19 cellular contexts compared by ENCODE assay signal in genomic region chr19:36918090-36918489, GRCh38. TPM values are rescaled to one million over a fixed set of nuclear protein-coding genes. Genes with fewer than 3 reads are reported as not detected.
DNase-seq lines count a peak whose midpoint lies in the region; ATAC-seq and TF ChIP-seq lines count a peak whose summit lies in the region.
"Had no signal": no experiment of that assay in that cellular context is flagged by ENCODE, and none has a peak within 500 bp of the region (broad histone marks: within the 10 kb centered on the region; RNA-seq: fewer than 3 reads in every experiment).

No MANE protein-coding gene starts in this region.

- H3K9me3 Mint-ChIP-seq in activated T-cell treated with anti-CD3 and anti-CD28 coated beads, Interleukin-2, amount 50 U/mL, for 4 hours = peaks cover 30% of the 10 kb centered on the region
- H3K9me3 Mint-ChIP-seq in activated naive CD8-positive, alpha-beta T cell treated with anti-CD3 and anti-CD28 coated beads, Interleukin-2, amount 50 U/mL, for 24 hours = peaks cover 46% of the 10 kb centered on the region
- H3K9me3 Mint-ChIP-seq in nephron = peaks cover 59% of the 10 kb centered on the region

- peaks cover 32% of the 10 kb centered on the region for H3K4me1 Mint-ChIP-seq in activated T-cell treated with anti-CD3 and anti-CD28 coated beads, Interleukin-2, amount 50 U/mL, for 4 hours (ENCODE audit: low read depth)
- peaks cover 26% of the 10 kb centered on the region for H3K4me1 Mint-ChIP-seq in activated naive CD8-positive, alpha-beta T cell treated with anti-CD3 and anti-CD28 coated beads, Interleukin-2, amount 50 U/mL, for 24 hours
- H3K4me1 Mint-ChIP-seq in nephron = peaks cover 13% of the 10 kb centered on the region

- ATAC-seq in activated T-cell treated with anti-CD3 and anti-CD28 coated beads, Interleukin-2, amount 50 U/mL, for 4 hours = no peak
- ATAC-seq in activated naive CD8-positive, alpha-beta T cell treated with anti-CD3 and anti-CD28 coated beads, Interleukin-2, amount 50 U/mL, for 24 hours = no peak
- ATAC-seq in Right ventricle myocardium superior (ENCODE audit: poor library complexity) = no peak
- no peak for ATAC-seq in GM21825 (IDR thresholded peaks at IDR 0.05; ENCODE audit: unreplicated experiment)

- H3K9me2 ChIP-seq in PC-9 (ENCODE audit: insufficient read depth) = no peaks in the 10 kb centered on the region

- H3K27ac Mint-ChIP-seq in activated naive CD8-positive, alpha-beta T cell treated with anti-CD3 and anti-CD28 coated beads, Interleukin-2, amount 50 U/mL, for 24 hours = no peak overlapping the region
- no peak overlapping the region for H3K27ac Mint-ChIP-seq in nephron
- H3K27ac Mint-ChIP-seq: H9 had no signal

- H3K4me3 Mint-ChIP-seq in activated T-cell treated with anti-CD3 and anti-CD28 coated beads, Interleukin-2, amount 50 U/mL, for 4 hours = peak overlapping the region; percentile 87
- peak overlapping the region; percentile 95 for H3K4me3 Mint-ChIP-seq in activated naive CD8-positive, alpha-beta T cell treated with anti-CD3 and anti-CD28 coated beads, Interleukin-2, amount 50 U/mL, for 24 hours
- H3K4me3 Mint-ChIP-seq in nephron = peak overlapping the region; percentile 78 to 96 (median 92)

- H3K36me3 Mint-ChIP-seq in activated T-cell treated with anti-CD3 and anti-CD28 coated beads, Interleukin-2, amount 50 U/mL, for 4 hours (ENCODE audit: insufficient read depth) = peaks cover 64% of the 10 kb centered on the region
- peaks cover 79% of the 10 kb centered on the region for H3K36me3 Mint-ChIP-seq in activated naive CD8-positive, alpha-beta T cell treated with anti-CD3 and anti-CD28 coated beads, Interleukin-2, amount 50 U/mL, for 24 hours (ENCODE audit: low read depth)
- peaks cover 93% of the 10 kb centered on the region for H3K36me3 Mint-ChIP-seq in nephron (ENCODE audit: low read depth)

- no peak overlapping the region for H3K27ac ChIP-seq in PC-9
- H3K27ac ChIP-seq: BLaER1 treated with 17β-estradiol and CSF1 and Interleukin-3, amounts not matched to agents 10 nM and 100 nM had no signal

- H3F3A ChIP-seq in PC-9 (ENCODE audit: insufficient read depth, low read depth) = no peaks in the 10 kb centered on the region

- TF ChIP-seq CTCF in PC-9 (conservative IDR thresholded peaks at IDR 0.05) = no peak
- no peak for TF ChIP-seq CTCF in nephron (IDR thresholded peaks at IDR 0.05; ENCODE audit: unreplicated experiment in 3 of 3)

- intact Hi-C loops in PC-9 (cut with micrococcal nuclease; ENCODE audit: unreplicated experiment) = no loop called here
- intact Hi-C loops in Right ventricle myocardium superior (cut with DNase I) = no loop called here

- POLR2A ChIA-PET in PC-9 (lab: Charles Lee; ENCODE audit: unreplicated experiment) = no interaction called here

- peaks cover 7% of the 10 kb centered on the region; the same call in 1 of the 2 replicates for H3K79me2 ChIP-seq in PC-9 (ENCODE audit: low read depth)

- H3K27me3 Mint-ChIP-seq in activated T-cell treated with anti-CD3 and anti-CD28 coated beads, Interleukin-2, amount 50 U/mL, for 4 hours (ENCODE audit: low read depth) = no peaks in the 10 kb centered on the region
- no peaks in the 10 kb centered on the region for H3K27me3 Mint-ChIP-seq in activated naive CD8-positive, alpha-beta T cell treated with anti-CD3 and anti-CD28 coated beads, Interleukin-2, amount 50 U/mL, for 24 hours
- no peaks in the 10 kb centered on the region for H3K27me3 Mint-ChIP-seq in nephron (ENCODE audit: low read depth)

- peaks cover 9% of the 10 kb centered on the region for H3K4me1 ChIP-seq in PC-9 (replicated peaks; ENCODE audit: insufficient read depth)

- BruUV-seq in PC-9 (replicated peaks; lab: Mats Ljungman, UMichigan) = no TSS peak

- H3K9me3 ChIP-seq in PC-9 (ENCODE audit: insufficient read depth, low read depth) = peaks cover 28% of the 10 kb centered on the region

- no peak overlapping the region for H2AFZ ChIP-seq in PC-9

- peaks cover 28% of the 10 kb centered on the region for H3K36me3 ChIP-seq in PC-9 (ENCODE audit: low read depth)

- H3K4me3 ChIP-seq in PC-9 = peak overlapping the region; percentile 80; the same call in 1 of the 2 replicates

- no peaks in the 10 kb centered on the region for H3K27me3 ChIP-seq in PC-9 (ENCODE audit: insufficient read depth, low read depth)
- H3K27me3 ChIP-seq: BLaER1 treated with 17β-estradiol and CSF1 and Interleukin-3, amounts not matched to agents 10 nM and 100 nM had no signal

- CTCF ChIA-PET in PC-9 (lab: Charles Lee) = no interaction called here

- H4K20me1 ChIP-seq in PC-9 (ENCODE audit: insufficient read depth) = no peaks in the 10 kb centered on the region
- H4K20me1 ChIP-seq: BLaER1 treated with 17β-estradiol and CSF1 and Interleukin-3, amounts not matched to agents 10 nM and 100 nM had no signal

- H3K4me2 ChIP-seq in PC-9 = no peak overlapping the region

- no peak for DNase-seq in activated T-cell treated with anti-CD3 and anti-CD28 coated beads, Interleukin-2, amount 50 U/mL, for 4 hours
- no peak for DNase-seq in activated T-cell treated with anti-CD3 and anti-CD28 coated beads, Interleukin-2, amount 50 U/mL, for 48 hours
- DNase-seq in PC-9 = no peak
- DNase-seq in activated naive CD8-positive, alpha-beta T cell treated with anti-CD3 and anti-CD28 coated beads, Interleukin-2, amount 50 U/mL, for 24 hours = no peak
- no peak for DNase-seq in Right ventricle myocardium superior
- no peak for DNase-seq in activated CD4-positive, alpha-beta T cell treated with anti-CD3 and anti-CD28 coated beads, Interleukin-2, amount 50 U/mL, for 48 hours
- DNase-seq: COR-L47, DMS53, H9, IMR-90, Kasumi-1, NCI-H1417, NCI-H2081, NCI-H510A treated with DMSO at 0.1 percent for 48 hours, RPMI8226 had no signal

RNA-seq across cellular contexts. Expression of gene ZNF568, which starts 2.0 kb away (rescaled TPM):
- 1 to 10 TPM; 5.7 to 7.7 (median 6.7) TPM for total RNA-seq in activated T-cell treated with anti-CD3 and anti-CD28 coated beads, Interleukin-2, amount 50 U/mL, for 4 hours
- total RNA-seq in PC-9 (2021) = 5.8 and 6.4 TPM in 2 replicates
- total RNA-seq in Right ventricle myocardium superior = 7.2 TPM
- total RNA-seq: HT-29 had no signal

RNA-seq across cellular contexts. Expression of gene ZNF829, which starts 2.0 kb away (rescaled TPM):
- 1 to 10 TPM; 4.3 to 5.2 (median 4.7) TPM for total RNA-seq in activated T-cell treated with anti-CD3 and anti-CD28 coated beads, Interleukin-2, amount 50 U/mL, for 4 hours
- total RNA-seq in PC-9 (2021) = 2.6 and 3.1 TPM in 2 replicates
- 1.8 TPM for total RNA-seq in Right ventricle myocardium superior
- total RNA-seq: HT-29 had no signal
